14 cellular contexts compared by ENCODE assay signal in the genomic region with DNA sequence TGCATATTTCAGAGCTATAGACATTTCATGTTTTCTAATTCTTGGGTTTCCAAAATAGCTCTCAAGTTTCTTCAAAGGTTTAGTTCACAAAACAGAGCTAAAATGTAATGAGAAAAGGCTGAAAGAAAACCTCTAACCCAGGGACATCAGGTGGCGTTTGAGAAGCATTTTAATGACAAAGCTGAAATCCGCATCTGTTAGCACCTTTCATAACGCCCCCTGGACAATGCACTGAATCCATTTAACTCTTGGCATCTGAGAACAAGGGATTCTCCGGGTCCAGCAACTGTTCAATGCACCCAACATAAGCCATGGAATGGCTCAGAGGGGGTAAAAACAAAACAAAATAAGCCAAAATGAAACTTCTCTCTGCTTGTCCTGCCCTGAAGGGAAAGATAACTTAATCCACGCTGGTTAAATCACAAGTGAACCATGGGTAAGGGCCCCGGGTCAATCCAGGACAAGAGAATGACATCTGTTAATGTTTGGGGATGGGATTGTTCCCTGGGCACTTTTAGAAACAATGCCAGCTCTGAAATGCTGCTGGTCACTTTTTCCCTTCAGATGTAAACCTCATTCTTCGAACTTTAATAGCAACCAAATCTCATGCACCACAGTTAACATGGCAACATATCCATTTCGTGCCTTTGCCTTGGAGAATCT.
"Had no signal": no experiment of that assay in that cellular context is flagged by ENCODE, and none has a peak within 500 bp of the region (broad histone marks: within the 10 kb centered on the region; RNA-seq: fewer than 3 reads in every experiment).

No MANE protein-coding gene starts in this region.

- H3K27ac ChIP-seq: body of pancreas, esophagus muscularis mucosa, foreskin keratinocyte, left lung, ovary, suprapubic skin had no signal

- DNase-seq: activated CD4-positive, alpha-beta T cell treated with anti-CD3 and anti-CD28 coated beads, Interleukin-2, amount 50 U/mL, for 1 hour; amniotic stem cell; body of pancreas; central memory CD4-positive, alpha-beta T cell; foreskin keratinocyte; head of caudate nucleus; left lung; nephron progenitor cell; ovary; stimulated activated CD4-positive, alpha-beta T cell treated with anti-CD3 and anti-CD28 coated beads, Interleukin-4, amount 100 ng/mL, for 1 hour; stimulated activated CD8-positive, alpha-beta memory T cell treated with anti-CD3 and anti-CD28 coated beads, Interleukin-4, amount 100 ng/mL, for 48 hours; stimulated activated naive CD8-positive, alpha-beta T cell treated with anti-CD3 and anti-CD28 coated beads, Interleukin-15, Interleukin-2, amounts not matched to agents 100 U/mL and 50 U/mL, for 24 hours had no signal

- H3K4me3 ChIP-seq: body of pancreas, esophagus muscularis mucosa, left lung, ovary, suprapubic skin had no signal

- H3K36me3 ChIP-seq: esophagus muscularis mucosa, left lung, ovary, suprapubic skin had no signal

- H3K27me3 ChIP-seq: body of pancreas, esophagus muscularis mucosa, foreskin keratinocyte, left lung, ovary, suprapubic skin had no signal

- H3K4me1 ChIP-seq: body of pancreas, esophagus muscularis mucosa, foreskin keratinocyte, left lung had no signal

- H3K9me3 ChIP-seq: body of pancreas, esophagus muscularis mucosa, ovary, suprapubic skin had no signal
